In genomic region chr2:70085711-70086277, GRCh38 we compare ENCODE assay signal across 1 cellular context.
TF ChIP-seq lines count a peak whose summit lies in the region.

No MANE protein-coding gene starts in this region.

TF ChIP-seq in WTC11, 78 proteins besides CTCF, POLR2A, EP300 and RAD21 (continued from another document):
- TF ChIP-seq PRDM15 (CRISPR knock-in tag; IDR thresholded peaks at IDR 0.05) = 0 out of 2 replicates have a peak, but pooled peaks have one; percentile 1
- no peak for TF ChIP-seq HMGXB4 (CRISPR knock-in tag; IDR thresholded peaks at IDR 0.05)
